ENCODE assay signal across 2 cellular contexts in genomic region chr2:199950396-199950795, GRCh38.
TF ChIP-seq lines count a peak whose summit lies in the region.

No MANE protein-coding gene starts in this region.

TF ChIP-seq in A549, 52 proteins besides CTCF, POLR2A, EP300 and RAD21 (continued from another document):
- TF ChIP-seq FOSL2 (IDR thresholded peaks at IDR 0.05) (no peak), FOSL2 (CRISPR knock-in tag; IDR thresholded peaks at IDR 0.05) (no peak), BCL3 (IDR thresholded peaks at IDR 0.05) (no peak), RNF2 (IDR thresholded peaks at IDR 0.05; ENCODE audit: borderline replicate concordance, low read depth) (no peak), SMC3 (IDR thresholded peaks at IDR 0.05) (no peak), MYC (IDR thresholded peaks at IDR 0.05; ENCODE audit: borderline replicate concordance, low read length) (no peak), POLR2AphosphoS2 (conservative IDR thresholded peaks at IDR 0.05; ENCODE audit: low read length) (no peak)
- TF ChIP-seq, protein P1, sequence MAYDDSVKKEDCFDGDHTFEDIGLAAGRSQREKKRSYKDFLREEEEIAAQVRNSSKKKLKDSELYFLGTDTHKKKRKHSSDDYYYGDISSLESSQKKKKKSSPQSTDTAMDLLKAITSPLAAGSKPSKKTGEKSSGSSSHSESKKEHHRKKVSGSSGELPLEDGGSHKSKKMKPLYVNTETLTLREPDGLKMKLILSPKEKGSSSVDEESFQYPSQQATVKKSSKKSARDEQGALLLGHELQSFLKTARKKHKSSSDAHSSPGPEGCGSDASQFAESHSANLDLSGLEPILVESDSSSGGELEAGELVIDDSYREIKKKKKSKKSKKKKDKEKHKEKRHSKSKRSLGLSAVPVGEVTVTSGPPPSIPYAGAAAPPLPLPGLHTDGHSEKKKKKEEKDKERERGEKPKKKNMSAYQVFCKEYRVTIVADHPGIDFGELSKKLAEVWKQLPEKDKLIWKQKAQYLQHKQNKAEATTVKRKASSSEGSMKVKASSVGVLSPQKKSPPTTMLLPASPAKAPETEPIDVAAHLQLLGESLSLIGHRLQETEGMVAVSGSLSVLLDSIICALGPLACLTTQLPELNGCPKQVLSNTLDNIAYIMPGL (CRISPR knock-in tag; IDR thresholded peaks at IDR 0.05; ENCODE audit: borderline replicate concordance), result no peak

TF ChIP-seq in WTC11, 78 proteins besides CTCF, POLR2A, EP300 and RAD21 (continued from another document):
- TF ChIP-seq, protein P2, sequence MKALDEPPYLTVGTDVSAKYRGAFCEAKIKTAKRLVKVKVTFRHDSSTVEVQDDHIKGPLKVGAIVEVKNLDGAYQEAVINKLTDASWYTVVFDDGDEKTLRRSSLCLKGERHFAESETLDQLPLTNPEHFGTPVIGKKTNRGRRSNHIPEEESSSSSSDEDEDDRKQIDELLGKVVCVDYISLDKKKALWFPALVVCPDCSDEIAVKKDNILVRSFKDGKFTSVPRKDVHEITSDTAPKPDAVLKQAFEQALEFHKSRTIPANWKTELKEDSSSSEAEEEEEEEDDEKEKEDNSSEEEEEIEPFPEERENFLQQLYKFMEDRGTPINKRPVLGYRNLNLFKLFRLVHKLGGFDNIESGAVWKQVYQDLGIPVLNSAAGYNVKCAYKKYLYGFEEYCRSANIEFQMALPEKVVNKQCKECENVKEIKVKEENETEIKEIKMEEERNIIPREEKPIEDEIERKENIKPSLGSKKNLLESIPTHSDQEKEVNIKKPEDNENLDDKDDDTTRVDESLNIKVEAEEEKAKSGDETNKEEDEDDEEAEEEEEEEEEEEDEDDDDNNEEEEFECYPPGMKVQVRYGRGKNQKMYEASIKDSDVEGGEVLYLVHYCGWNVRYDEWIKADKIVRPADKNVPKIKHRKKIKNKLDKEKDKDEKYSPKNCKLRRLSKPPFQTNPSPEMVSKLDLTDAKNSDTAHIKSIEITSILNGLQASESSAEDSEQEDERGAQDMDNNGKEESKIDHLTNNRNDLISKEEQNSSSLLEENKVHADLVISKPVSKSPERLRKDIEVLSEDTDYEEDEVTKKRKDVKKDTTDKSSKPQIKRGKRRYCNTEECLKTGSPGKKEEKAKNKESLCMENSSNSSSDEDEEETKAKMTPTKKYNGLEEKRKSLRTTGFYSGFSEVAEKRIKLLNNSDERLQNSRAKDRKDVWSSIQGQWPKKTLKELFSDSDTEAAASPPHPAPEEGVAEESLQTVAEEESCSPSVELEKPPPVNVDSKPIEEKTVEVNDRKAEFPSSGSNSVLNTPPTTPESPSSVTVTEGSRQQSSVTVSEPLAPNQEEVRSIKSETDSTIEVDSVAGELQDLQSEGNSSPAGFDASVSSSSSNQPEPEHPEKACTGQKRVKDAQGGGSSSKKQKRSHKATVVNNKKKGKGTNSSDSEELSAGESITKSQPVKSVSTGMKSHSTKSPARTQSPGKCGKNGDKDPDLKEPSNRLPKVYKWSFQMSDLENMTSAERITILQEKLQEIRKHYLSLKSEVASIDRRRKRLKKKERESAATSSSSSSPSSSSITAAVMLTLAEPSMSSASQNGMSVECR (CRISPR knock-in tag; IDR thresholded peaks at IDR 0.05; ENCODE audit: borderline replicate concordance), result no peak
- TF ChIP-seq GABPB1 (CRISPR knock-in tag; IDR thresholded peaks at IDR 0.05) (no peak), KAT7 (CRISPR knock-in tag; IDR thresholded peaks at IDR 0.05; ENCODE audit: borderline replicate concordance) (no peak), ZNF263 (CRISPR knock-in tag; IDR thresholded peaks at IDR 0.05; ENCODE audit: low read depth) (no peak), FOXP1 (CRISPR knock-in tag; IDR thresholded peaks at IDR 0.05; ENCODE audit: borderline replicate concordance) (no peak), CBFB (CRISPR knock-in tag; IDR thresholded peaks at IDR 0.05; ENCODE audit: low read depth) (no peak)
- TF ChIP-seq, protein P3, sequence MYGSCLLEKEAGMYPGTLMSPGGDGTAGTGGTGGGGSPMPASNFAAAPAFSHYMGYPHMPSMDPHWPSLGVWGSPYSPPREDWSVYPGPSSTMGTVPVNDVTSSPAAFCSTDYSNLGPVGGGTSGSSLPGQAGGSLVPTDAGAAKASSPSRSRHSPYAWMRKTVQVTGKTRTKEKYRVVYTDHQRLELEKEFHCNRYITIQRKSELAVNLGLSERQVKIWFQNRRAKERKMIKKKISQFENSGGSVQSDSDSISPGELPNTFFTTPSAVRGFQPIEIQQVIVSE (CRISPR knock-in tag; IDR thresholded peaks at IDR 0.05; ENCODE audit: borderline replicate concordance), result no peak
